In the genomic region with DNA sequence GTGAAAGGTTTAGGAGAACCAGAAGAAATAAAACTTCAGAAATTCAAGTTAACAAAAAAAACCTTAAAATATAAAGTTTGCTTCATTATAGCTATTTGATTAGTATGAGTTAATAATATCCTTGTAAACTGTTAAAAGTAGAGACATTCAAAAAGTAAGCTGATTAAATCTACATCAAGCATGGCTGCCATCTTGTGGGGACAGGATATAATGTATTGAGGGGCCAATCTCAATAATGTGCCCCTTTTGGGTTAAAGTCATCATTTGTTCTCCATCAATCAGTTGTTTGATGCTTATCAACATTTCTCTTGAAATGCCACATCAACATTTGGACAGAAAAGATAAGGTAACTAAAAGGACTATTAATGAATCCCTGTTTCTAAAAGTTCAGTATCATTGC, we compare ENCODE assay signal across 18 cellular contexts. TPM values are rescaled to one million over a fixed set of nuclear protein-coding genes. Genes with fewer than 3 reads are reported as not detected.
DNase-seq lines count a peak whose midpoint lies in the region; TF ChIP-seq lines count a peak whose summit lies in the region.
"Had no signal": no experiment of that assay in that cellular context is flagged by ENCODE, and none has a peak within 500 bp of the region (broad histone marks: within the 10 kb centered on the region; RNA-seq: fewer than 3 reads in every experiment).

No MANE protein-coding gene starts in this region.

- intact Hi-C loops in tibial artery (cut with DNase I; ENCODE audit: low total_unique reads) = no loop called here

- no peak overlapping the region for H3K27ac Mint-ChIP-seq in immature natural killer cell
- H3K27ac Mint-ChIP-seq: activated B cell treated with CpG ODN at 0.5 μM for 24 hours; activated naive CD8-positive, alpha-beta T cell; dendritic cell treated with granulocyte-macrophage colony-stimulating factor and Interleukin-4, amounts not matched to agents 40 ng/mL and 50 ng/mL, for 4 days had no signal

- in situ Hi-C loops in ACHN (cut with HindIII; ENCODE audit: low pct_ligation_motif_present, low pct_unique_long_range_greater_than_20kb, low sequenced_read_pairs) = no loop called here

- H3K4me3 Mint-ChIP-seq in immature natural killer cell = no peak overlapping the region
- H3K4me3 Mint-ChIP-seq: activated B cell treated with CpG ODN at 0.5 μM for 24 hours; activated naive CD8-positive, alpha-beta T cell; dendritic cell treated with granulocyte-macrophage colony-stimulating factor and Interleukin-4, amounts not matched to agents 40 ng/mL and 50 ng/mL, for 4 days had no signal

- H3K36me3 Mint-ChIP-seq in immature natural killer cell = no peaks in the 10 kb centered on the region
- H3K36me3 Mint-ChIP-seq: activated naive CD8-positive, alpha-beta T cell had no signal

- no peak for TF ChIP-seq CTCF in tibial artery (IDR thresholded peaks at IDR 0.05)

- peaks cover 0 to 8% (median 7%) of the 10 kb centered on the region in 4 donors for H3K4me1 ChIP-seq in tibial artery
- H3K4me1 ChIP-seq: BLaER1, right lobe of liver had no signal

- no peaks in the 10 kb centered on the region for H3K4me1 Mint-ChIP-seq in immature natural killer cell
- H3K4me1 Mint-ChIP-seq: activated B cell treated with CpG ODN at 0.5 μM for 24 hours had no signal

- no peaks in the 10 kb centered on the region for H3K36me3 ChIP-seq in tibial artery
- H3K36me3 ChIP-seq: BLaER1, right lobe of liver had no signal

- H3K9me3 ChIP-seq in tibial artery = no peaks in the 10 kb centered on the region
- H3K9me3 ChIP-seq: right lobe of liver had no signal

- DNase-seq in ACHN (peak; percentile 24), astrocyte of the hippocampus (ENCODE audit: low read depth, low spot score) (peak; percentile 23), glomerular visceral epithelial cell (ENCODE audit: extremely low spot score) (peak; percentile 18), HK-2 (ENCODE audit: unreplicated experiment) (no peak), immature natural killer cell (no peak), GDM1 (lab: John Stamatoyannopoulos, UW) (no peak), tibial artery (no peak)
- DNase-seq: activated B cell treated with CpG ODN at 0.5 μM for 24 hours; foreskin melanocyte; NCI-H2081 treated with DMSO at 0.1 percent for 48 hours; right lobe of liver; stimulated activated naive CD8-positive, alpha-beta T cell treated with anti-CD3 and anti-CD28 coated beads, Interleukin-15, Interleukin-2, amounts not matched to agents 100 U/mL and 50 U/mL, for 24 hours; SW 1271 had no signal

- no peak overlapping the region for H3K4me3 ChIP-seq in tibial artery
- H3K4me3 ChIP-seq: BLaER1, right lobe of liver had no signal

- H3K27ac ChIP-seq in tibial artery = no peak overlapping the region
- H3K27ac ChIP-seq: BLaER1, right lobe of liver had no signal

- H3K27me3 Mint-ChIP-seq in immature natural killer cell (ENCODE audit: low read depth in 3 of 3) = peaks cover 2 to 5% (median 2%) of the 10 kb centered on the region in 3 donors
- H3K27me3 Mint-ChIP-seq: activated naive CD8-positive, alpha-beta T cell had no signal

- H3K27me3 ChIP-seq in tibial artery = peaks cover 0 to 11% of the 10 kb centered on the region in 2 donors
- H3K27me3 ChIP-seq: BLaER1 had no signal

- peak; percentile 45 for TF ChIP-seq RAD21 in Ishikawa (IDR thresholded peaks at IDR 0.05; ENCODE audit: low read depth)

- peaks cover 1 to 14% (median 10%) of the 10 kb centered on the region in 6 donors for H3K9me3 Mint-ChIP-seq in immature natural killer cell
- H3K9me3 Mint-ChIP-seq: activated B cell treated with CpG ODN at 0.5 μM for 24 hours; dendritic cell treated with granulocyte-macrophage colony-stimulating factor and Interleukin-4, amounts not matched to agents 40 ng/mL and 50 ng/mL, for 4 days had no signal

- no peak for TF ChIP-seq EP300 in Ishikawa (IDR thresholded peaks at IDR 0.05; ENCODE audit: borderline replicate concordance)

TF ChIP-seq in Ishikawa, 13 proteins besides CTCF, POLR2A, EP300 and RAD21:
- TF ChIP-seq CREB1 (IDR thresholded peaks at IDR 0.05; ENCODE audit: low read depth) (no peak), YY1 (IDR thresholded peaks at IDR 0.05; ENCODE audit: low read depth) (no peak), ZBTB7A (IDR thresholded peaks at IDR 0.05; ENCODE audit: low read depth) (no peak), TEAD4 (IDR thresholded peaks at IDR 0.05) (no peak), NFIC (IDR thresholded peaks at IDR 0.05) (no peak)
- TF ChIP-seq, protein P1, sequence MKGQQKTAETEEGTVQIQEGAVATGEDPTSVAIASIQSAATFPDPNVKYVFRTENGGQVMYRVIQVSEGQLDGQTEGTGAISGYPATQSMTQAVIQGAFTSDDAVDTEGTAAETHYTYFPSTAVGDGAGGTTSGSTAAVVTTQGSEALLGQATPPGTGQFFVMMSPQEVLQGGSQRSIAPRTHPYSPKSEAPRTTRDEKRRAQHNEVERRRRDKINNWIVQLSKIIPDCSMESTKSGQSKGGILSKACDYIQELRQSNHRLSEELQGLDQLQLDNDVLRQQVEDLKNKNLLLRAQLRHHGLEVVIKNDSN (IDR thresholded peaks at IDR 0.05) = no peak
- TF ChIP-seq, protein P2, sequence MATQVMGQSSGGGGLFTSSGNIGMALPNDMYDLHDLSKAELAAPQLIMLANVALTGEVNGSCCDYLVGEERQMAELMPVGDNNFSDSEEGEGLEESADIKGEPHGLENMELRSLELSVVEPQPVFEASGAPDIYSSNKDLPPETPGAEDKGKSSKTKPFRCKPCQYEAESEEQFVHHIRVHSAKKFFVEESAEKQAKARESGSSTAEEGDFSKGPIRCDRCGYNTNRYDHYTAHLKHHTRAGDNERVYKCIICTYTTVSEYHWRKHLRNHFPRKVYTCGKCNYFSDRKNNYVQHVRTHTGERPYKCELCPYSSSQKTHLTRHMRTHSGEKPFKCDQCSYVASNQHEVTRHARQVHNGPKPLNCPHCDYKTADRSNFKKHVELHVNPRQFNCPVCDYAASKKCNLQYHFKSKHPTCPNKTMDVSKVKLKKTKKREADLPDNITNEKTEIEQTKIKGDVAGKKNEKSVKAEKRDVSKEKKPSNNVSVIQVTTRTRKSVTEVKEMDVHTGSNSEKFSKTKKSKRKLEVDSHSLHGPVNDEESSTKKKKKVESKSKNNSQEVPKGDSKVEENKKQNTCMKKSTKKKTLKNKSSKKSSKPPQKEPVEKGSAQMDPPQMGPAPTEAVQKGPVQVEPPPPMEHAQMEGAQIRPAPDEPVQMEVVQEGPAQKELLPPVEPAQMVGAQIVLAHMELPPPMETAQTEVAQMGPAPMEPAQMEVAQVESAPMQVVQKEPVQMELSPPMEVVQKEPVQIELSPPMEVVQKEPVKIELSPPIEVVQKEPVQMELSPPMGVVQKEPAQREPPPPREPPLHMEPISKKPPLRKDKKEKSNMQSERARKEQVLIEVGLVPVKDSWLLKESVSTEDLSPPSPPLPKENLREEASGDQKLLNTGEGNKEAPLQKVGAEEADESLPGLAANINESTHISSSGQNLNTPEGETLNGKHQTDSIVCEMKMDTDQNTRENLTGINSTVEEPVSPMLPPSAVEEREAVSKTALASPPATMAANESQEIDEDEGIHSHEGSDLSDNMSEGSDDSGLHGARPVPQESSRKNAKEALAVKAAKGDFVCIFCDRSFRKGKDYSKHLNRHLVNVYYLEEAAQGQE (IDR thresholded peaks at IDR 0.05; ENCODE audit: low read depth) = no peak
TF ChIP-seq in Ishikawa: peak in this region for 0.

RNA-seq across cellular contexts. Expression of a gene that starts 4.6 kb away (rescaled TPM):
- not detected for polyA plus RNA-seq in immature natural killer cell
- polyA plus RNA-seq: keratinocyte had no signal

Comparison
In these comparisons a context has a peak if more than half of its experiments do, and no peak if none do; other contexts are left out.
1. DNase-seq: peak in ACHN (single experiment), astrocyte of the hippocampus (single experiment) and glomerular visceral epithelial cell (single experiment); none in HK-2 (single experiment), immature natural killer cell (0 of 3), GDM1 (single experiment) and tibial artery (0 of 2).